Comparison of ENCODE assay signal across 16 cellular contexts in the genomic region with DNA sequence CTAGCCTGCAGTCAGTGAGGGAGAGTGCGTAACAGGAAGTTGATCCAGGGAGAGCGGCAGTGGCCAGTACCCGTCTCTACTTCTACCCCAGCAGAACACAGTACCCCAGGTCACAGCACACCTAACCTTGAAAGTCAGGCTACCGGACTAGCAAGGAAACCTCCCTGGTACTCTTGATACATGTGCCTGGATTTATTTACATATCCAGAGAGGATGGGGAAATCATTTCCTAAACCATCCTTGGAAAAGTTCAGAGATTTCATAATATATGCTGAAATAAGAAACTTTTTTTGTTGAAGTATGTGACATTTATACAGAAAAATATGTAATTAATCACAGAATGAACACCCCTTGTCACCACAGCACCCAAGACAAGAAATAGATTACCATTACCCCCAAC. TPM values are rescaled to one million over a fixed set of nuclear protein-coding genes. Genes with fewer than 3 reads are reported as not detected.
DNase-seq lines count a peak whose midpoint lies in the region; ATAC-seq and TF ChIP-seq lines count a peak whose summit lies in the region.
"Had no signal": no experiment of that assay in that cellular context is flagged by ENCODE, and none has a peak within 500 bp of the region (broad histone marks: within the 10 kb centered on the region; RNA-seq: fewer than 3 reads in every experiment).

No MANE protein-coding gene starts in this region.

- H3K36me3 ChIP-seq in A673 (ENCODE audit: insufficient read depth, low read length, poor library complexity, severe bottlenecking), result peaks cover 11% of the 10 kb centered on the region

- POLR2A ChIA-PET in activated CD4-positive, alpha-beta T cell treated with anti-CD3 and anti-CD28 coated beads for 36 hours (lab: Charles Lee), result no interaction called here
- POLR2A ChIA-PET in T-cell (lab: Charles Lee), result no interaction called here
- POLR2A ChIA-PET in A673 (lab: Charles Lee; ENCODE audit: low non-redundant PET), result interaction anchor here (0.6 kb wide), 1 partner anchor 24 kb away, joined by 5 read pairs; the partner anchor contains the start of genes CASP3 and PRIMPOL

- H3K4me3 Mint-ChIP-seq in activated CD4-positive, alpha-beta T cell treated with anti-CD3 and anti-CD28 coated beads for 36 hours, result no peak overlapping the region
- H3K4me3 Mint-ChIP-seq in natural killer cell treated with Interleukin-12 subunit alpha and Interleukin-12 subunit beta and Interleukin-15 and Interleukin-18, amount 100 ng/mL, for 72 hours, result peak overlapping the region; percentile 18
- no peak overlapping the region for H3K4me3 Mint-ChIP-seq in natural killer cell
- no peak overlapping the region for H3K4me3 Mint-ChIP-seq in T-cell
- H3K4me3 Mint-ChIP-seq: CD4-positive, CD25-positive, alpha-beta regulatory T cell; H9; IgD-negative memory B cell had no signal

- intact Hi-C loops in activated CD4-positive, alpha-beta T cell treated with anti-CD3 and anti-CD28 coated beads for 36 hours (cut with DNase I, micrococcal nuclease), result no loop called here
- intact Hi-C loops in natural killer cell (cut with micrococcal nuclease) (no loop called here), A673 (cut with micrococcal nuclease; ENCODE audit: unreplicated experiment) (no loop called here)

- H3K27me3 ChIP-seq in A673 (replicated peaks; ENCODE audit: insufficient read depth, low read depth, low read length, poor library complexity), result no peaks in the 10 kb centered on the region
- H3K27me3 ChIP-seq: BLaER1 treated with 17β-estradiol and CSF1 and Interleukin-3, amounts not matched to agents 10 nM and 100 nM had no signal

- H3K36me3 Mint-ChIP-seq in activated CD4-positive, alpha-beta T cell treated with anti-CD3 and anti-CD28 coated beads for 36 hours (ENCODE audit: low read depth), result peaks cover 19% of the 10 kb centered on the region
- peaks cover 5% of the 10 kb centered on the region for H3K36me3 Mint-ChIP-seq in natural killer cell treated with Interleukin-12 subunit alpha and Interleukin-12 subunit beta and Interleukin-15 and Interleukin-18, amount 100 ng/mL, for 72 hours
- H3K36me3 Mint-ChIP-seq in natural killer cell (no peaks in the 10 kb centered on the region), T-cell (peaks cover 34% of the 10 kb centered on the region)

- no peak for DNase-seq in activated CD4-positive, alpha-beta T cell treated with anti-CD3 and anti-CD28 coated beads for 36 hours
- no peak for DNase-seq in activated CD4-positive, alpha-beta T cell treated with anti-CD3 and anti-CD28 coated beads, Interleukin-2, amount 50 U/mL, for 48 hours
- no peak for DNase-seq in natural killer cell treated with Interleukin-12 subunit alpha and Interleukin-12 subunit beta and Interleukin-15 and Interleukin-18, amount 100 ng/mL, for 72 hours (ENCODE audit: low spot score)
- no peak for DNase-seq in natural killer cell
- peak; percentile 41 for DNase-seq in fibroblast of peridontal ligament (ENCODE audit: extremely low read depth)
- no peak for DNase-seq in T-cell
- DNase-seq in A673 (ENCODE audit: low spot score), result no peak
- DNase-seq in NCI-H146 (lab: John Stamatoyannopoulos, UW), result no peak
- DNase-seq: CD4-positive, CD25-positive, alpha-beta regulatory T cell; DMS79; GM23248; H9 had no signal

- no peak overlapping the region for H3K4me3 ChIP-seq in A673 (ENCODE audit: low read depth, low read length, poor library complexity, severe bottlenecking)
- H3K4me3 ChIP-seq: BLaER1 treated with 17β-estradiol and CSF1 and Interleukin-3, amounts not matched to agents 10 nM and 100 nM; GM12878; GM23248 had no signal

- H3K4me1 ChIP-seq in A673 (ENCODE audit: insufficient read depth, low read length, poor library complexity, severe bottlenecking), result no peaks in the 10 kb centered on the region

- peak overlapping the region; percentile 24 for H3K27ac Mint-ChIP-seq in activated CD4-positive, alpha-beta T cell treated with anti-CD3 and anti-CD28 coated beads for 36 hours
- peak overlapping the region in 1 of 2 donors; percentile 67 for H3K27ac Mint-ChIP-seq in natural killer cell treated with Interleukin-12 subunit alpha and Interleukin-12 subunit beta and Interleukin-15 and Interleukin-18, amount 100 ng/mL, for 72 hours
- peak overlapping the region in 1 of 2 donors; percentile 69 for H3K27ac Mint-ChIP-seq in natural killer cell
- H3K27ac Mint-ChIP-seq in T-cell, result no peak overlapping the region
- H3K27ac Mint-ChIP-seq: CD4-positive, CD25-positive, alpha-beta regulatory T cell had no signal

- BruUV-seq in A673 (replicated peaks; lab: Mats Ljungman, UMichigan), result no TSS peak

- H3K9me3 ChIP-seq in A673 (ENCODE audit: low read depth, low read length, poor library complexity, severe bottlenecking), result no peaks in the 10 kb centered on the region
- H3K9me3 ChIP-seq: BLaER1 treated with 17β-estradiol and CSF1 and Interleukin-3, amounts not matched to agents 10 nM and 100 nM had no signal

- H3K4me1 Mint-ChIP-seq in activated CD4-positive, alpha-beta T cell treated with anti-CD3 and anti-CD28 coated beads for 36 hours, result peaks cover 10% of the 10 kb centered on the region
- H3K4me1 Mint-ChIP-seq in natural killer cell treated with Interleukin-12 subunit alpha and Interleukin-12 subunit beta and Interleukin-15 and Interleukin-18, amount 100 ng/mL, for 72 hours (ENCODE audit: low read depth in 2 of 2), result peaks cover 14 to 17% of the 10 kb centered on the region in 2 donors
- peaks cover 13 to 14% of the 10 kb centered on the region in 2 donors for H3K4me1 Mint-ChIP-seq in natural killer cell
- H3K4me1 Mint-ChIP-seq in T-cell, result peaks cover 6 to 13% (median 12%) of the 10 kb centered on the region in 3 donors
- H3K4me1 Mint-ChIP-seq: H9 had no signal

- TF ChIP-seq CTCF in natural killer cell (IDR thresholded peaks at IDR 0.05) (no peak), A673 (conservative IDR thresholded peaks at IDR 0.05; ENCODE audit: low read depth, low read length) (no peak)

- CTCF ChIA-PET in activated CD4-positive, alpha-beta T cell treated with anti-CD3 and anti-CD28 coated beads for 36 hours (lab: Charles Lee), result no interaction called here
- CTCF ChIA-PET in T-cell (lab: Charles Lee) (interaction anchor here in 1 of 2 donors (0.6 kb wide), 1 partner anchor 358 kb away, joined by 4 read pairs; no protein-coding TSS in a partner anchor), A673 (lab: Charles Lee) (no interaction called here)

- H3K27ac ChIP-seq in A673 (ENCODE audit: low read depth, low read length, poor library complexity, severe bottlenecking), result no peak overlapping the region
- H3K27ac ChIP-seq: 22Rv1; BLaER1 treated with 17β-estradiol and CSF1 and Interleukin-3, amounts not matched to agents 10 nM and 100 nM; GM23248 had no signal

- no peaks in the 10 kb centered on the region for H3K9me3 Mint-ChIP-seq in activated CD4-positive, alpha-beta T cell treated with anti-CD3 and anti-CD28 coated beads for 36 hours (ENCODE audit: low read depth)
- H3K9me3 Mint-ChIP-seq in natural killer cell treated with Interleukin-12 subunit alpha and Interleukin-12 subunit beta and Interleukin-15 and Interleukin-18, amount 100 ng/mL, for 72 hours, result no peaks in the 10 kb centered on the region
- H3K9me3 Mint-ChIP-seq in natural killer cell, result no peaks in the 10 kb centered on the region
- H3K9me3 Mint-ChIP-seq in T-cell, result no peaks in the 10 kb centered on the region
- H3K9me3 Mint-ChIP-seq: H9, IgD-negative memory B cell had no signal

- no peaks in the 10 kb centered on the region for H3K27me3 Mint-ChIP-seq in activated CD4-positive, alpha-beta T cell treated with anti-CD3 and anti-CD28 coated beads for 36 hours
- no peaks in the 10 kb centered on the region for H3K27me3 Mint-ChIP-seq in natural killer cell treated with Interleukin-12 subunit alpha and Interleukin-12 subunit beta and Interleukin-15 and Interleukin-18, amount 100 ng/mL, for 72 hours
- H3K27me3 Mint-ChIP-seq in natural killer cell (ENCODE audit: low read depth in 2 of 2) (no peaks in the 10 kb centered on the region), T-cell (no peaks in the 10 kb centered on the region)
- H3K27me3 Mint-ChIP-seq: CD4-positive, CD25-positive, alpha-beta regulatory T cell; IgD-negative memory B cell had no signal

- no peak for ATAC-seq in activated CD4-positive, alpha-beta T cell treated with anti-CD3 and anti-CD28 coated beads for 36 hours
- no peak for ATAC-seq in natural killer cell treated with Interleukin-12 subunit alpha and Interleukin-12 subunit beta and Interleukin-15 and Interleukin-18, amount 100 ng/mL, for 72 hours
- ATAC-seq in natural killer cell (no peak), T-cell (replicated peaks in 1 of 4) (no peak)
- ATAC-seq: GM12878 had no signal

RNA-seq across cellular contexts. Expression of gene PRIMPOL, which starts 24.5 kb away (rescaled TPM):
- total RNA-seq in activated CD4-positive, alpha-beta T cell treated with anti-CD3 and anti-CD28 coated beads for 36 hours, result 10 to 100 TPM; 20.4 to 24.3 TPM
- total RNA-seq in natural killer cell treated with Interleukin-12 subunit alpha and Interleukin-12 subunit beta and Interleukin-15 and Interleukin-18, amount 100 ng/mL, for 72 hours, result 10 to 100 TPM; 19.1 to 19.3 TPM
- total RNA-seq in natural killer cell (10 to 100 TPM; 13.2 to 17.9 (median 16.9) TPM), T-cell (10 to 100 TPM; 11.6 to 14.8 (median 12.4) TPM), A673 (2021) (25.7 and 28.4 TPM in 2 replicates)

RNA-seq across cellular contexts. Expression of gene CASP3, which starts 24.8 kb away (rescaled TPM):
- total RNA-seq in activated CD4-positive, alpha-beta T cell treated with anti-CD3 and anti-CD28 coated beads for 36 hours, result 10 to 100 TPM; 44.3 to 65.7 TPM
- 10 to 100 TPM; 65.8 to 96.5 TPM for total RNA-seq in natural killer cell treated with Interleukin-12 subunit alpha and Interleukin-12 subunit beta and Interleukin-15 and Interleukin-18, amount 100 ng/mL, for 72 hours
- total RNA-seq in natural killer cell, result 10 to 100 TPM; 20.9 to 35.1 (median 30.2) TPM
- total RNA-seq in T-cell, result 10 to 100 TPM; 10.7 to 23.5 (median 19.9) TPM
- total RNA-seq in A673 (2021), result 52.6 and 65.5 TPM in 2 replicates

RNA-seq across cellular contexts. Expression of gene CENPU, which starts 59.9 kb away (rescaled TPM):
- 10 to 100 TPM; 87.7 to 88.4 TPM for total RNA-seq in activated CD4-positive, alpha-beta T cell treated with anti-CD3 and anti-CD28 coated beads for 36 hours
- 10 to 100 TPM; 44.8 to 60.2 TPM for total RNA-seq in natural killer cell treated with Interleukin-12 subunit alpha and Interleukin-12 subunit beta and Interleukin-15 and Interleukin-18, amount 100 ng/mL, for 72 hours
- 10 to 100 TPM in 2 of 3 donors, 1 to 10 TPM in 1; 6.5 to 12.1 (median 10.3) TPM for total RNA-seq in natural killer cell
- 1 to 10 TPM; 1.5 to 7.8 (median 3.0) TPM for total RNA-seq in T-cell
- 87.3 and 97.2 TPM in 2 replicates for total RNA-seq in A673 (2021)
